Comparison of ENCODE assay signal across 12 cellular contexts in genomic region chr2:39264733-39265132, GRCh38. TPM values are rescaled to one million over a fixed set of nuclear protein-coding genes. Genes with fewer than 3 reads are reported as not detected.
DNase-seq lines count a peak whose midpoint lies in the region; ATAC-seq and TF ChIP-seq lines count a peak whose summit lies in the region.
"Had no signal": no experiment of that assay in that cellular context is flagged by ENCODE, and none has a peak within 500 bp of the region (broad histone marks: within the 10 kb centered on the region; RNA-seq: fewer than 3 reads in every experiment).

No MANE protein-coding gene starts in this region.

- POLR2A ChIA-PET in CD8-positive, alpha-beta T cell (lab: Charles Lee): interaction anchor here (1.2 kb wide), 1 partner anchor 10 kb away, joined by 3 read pairs; no protein-coding TSS in a partner anchor

- no peak overlapping the region for H3K4me3 ChIP-seq in GM12865 (ENCODE audit: low read depth, low read length)
- no peak overlapping the region for H3K4me3 ChIP-seq in CD8-positive, alpha-beta T cell (ENCODE audit: low read depth, low read length)
- H3K4me3 ChIP-seq: heart left ventricle had no signal

- no peaks in the 10 kb centered on the region for H3K36me3 ChIP-seq in CD8-positive, alpha-beta T cell (ENCODE audit: insufficient read depth, low read length)

- intact Hi-C loops in CD8-positive, alpha-beta T cell (cut with DNase I, micrococcal nuclease): no loop called here

- peak; percentile 50 for DNase-seq in GM12865 (ENCODE audit: low read depth)
- DNase-seq in SIG-M5 treated with dmso at 0.1 percent for 504 hours (lab: John Stamatoyannopoulos, UW; ENCODE audit: unreplicated experiment): peak; percentile 43
- DNase-seq in foreskin melanocyte: no peak
- no peak for DNase-seq in NCI-H128 (lab: John Stamatoyannopoulos, UW; ENCODE audit: unreplicated experiment)
- no peak for DNase-seq in CD8-positive, alpha-beta T cell
- DNase-seq in DMS 273 treated with DMSO at 0.1 percent for 48 hours (lab: John Stamatoyannopoulos, UW): no peak
- DNase-seq: activated CD4-positive, alpha-beta T cell treated with anti-CD3 and anti-CD28 coated beads for 48 hours; heart left ventricle; NCI-H446 had no signal

- peaks cover 24% of the 10 kb centered on the region for H3K4me1 ChIP-seq in CD8-positive, alpha-beta T cell (ENCODE audit: insufficient read depth, low read length)

- H3K9me3 ChIP-seq in CD8-positive, alpha-beta T cell (ENCODE audit: low read length): no peaks in the 10 kb centered on the region
- H3K9me3 ChIP-seq: heart left ventricle had no signal

- peaks cover 13% of the 10 kb centered on the region for H3K4me1 Mint-ChIP-seq in CD8-positive, alpha-beta T cell (ENCODE audit: low read depth)

- no peaks in the 10 kb centered on the region for H3K27me3 Mint-ChIP-seq in CD8-positive, alpha-beta T cell (ENCODE audit: low read depth)

- H3K27ac Mint-ChIP-seq in CD8-positive, alpha-beta T cell: no peak overlapping the region

- no peak overlapping the region for H3K4me3 Mint-ChIP-seq in CD8-positive, alpha-beta T cell
- H3K4me3 Mint-ChIP-seq: CD14-positive monocyte had no signal

- CTCF ChIA-PET in CD8-positive, alpha-beta T cell (lab: Charles Lee): interaction anchor here (0.6 kb wide), 1 partner anchor 205 kb away, joined by 3 read pairs; no protein-coding TSS in a partner anchor

- H3K27ac ChIP-seq in CD8-positive, alpha-beta T cell (ENCODE audit: low read depth, low read length): no peak overlapping the region

- H3K9me3 Mint-ChIP-seq in CD8-positive, alpha-beta T cell: no peaks in the 10 kb centered on the region

- TF ChIP-seq CTCF in GM12865 (IDR thresholded peaks at IDR 0.05; ENCODE audit: insufficient read depth, low read depth, low read length, missing control alignments): no peak
- no peak for TF ChIP-seq CTCF in CD8-positive, alpha-beta T cell (IDR thresholded peaks at IDR 0.05)

- peak; percentile 50 for ATAC-seq in GM19463 (IDR thresholded peaks at IDR 0.05; ENCODE audit: unreplicated experiment)
- ATAC-seq in HG03064 (IDR thresholded peaks at IDR 0.05; ENCODE audit: low read depth, unreplicated experiment): peak; percentile 56
- no peak for ATAC-seq in CD8-positive, alpha-beta T cell
- ATAC-seq: heart left ventricle had no signal

- no peaks in the 10 kb centered on the region for H3K27me3 ChIP-seq in CD8-positive, alpha-beta T cell (ENCODE audit: insufficient read depth, low read length)
- H3K27me3 ChIP-seq: heart left ventricle had no signal

- peaks cover 32% of the 10 kb centered on the region for H3K36me3 Mint-ChIP-seq in CD8-positive, alpha-beta T cell

RNA-seq across cellular contexts. Expression of gene CDKL4, which starts 21.0 kb away (rescaled TPM):
- not detected for total RNA-seq in CD8-positive, alpha-beta T cell

Comparison
In these comparisons a context has a peak if more than half of its experiments do, and no peak if none do; other contexts are left out.
1. DNase-seq: peak in GM12865 (single experiment) and SIG-M5 treated with dmso at 0.1 percent for 504 hours (single experiment); none in foreskin melanocyte (single experiment), NCI-H128 (single experiment), CD8-positive, alpha-beta T cell (0 of 7) and DMS 273 treated with DMSO at 0.1 percent for 48 hours (single experiment).